ENCODE assay signal across 8 cellular contexts in genomic region chr3:66997560-66998074, GRCh38. TPM values are rescaled to one million over a fixed set of nuclear protein-coding genes. Genes with fewer than 3 reads are reported as not detected.
DNase-seq lines count a peak whose midpoint lies in the region; ATAC-seq, FAIRE-seq and TF ChIP-seq lines count a peak whose summit lies in the region.

No MANE protein-coding gene starts in this region.

- no peaks in the 10 kb centered on the region for H3K79me1 ChIP-seq in trophoblast cell (ENCODE audit: low read length)

- peak overlapping the region; percentile 60 for H4K8ac ChIP-seq in trophoblast cell (ENCODE audit: low read depth, low read length)

- peak; percentile 33 for FAIRE-seq in H54 (lab: Jason Lieb, UNC)

- no peak overlapping the region for H2AK5ac ChIP-seq in trophoblast cell (ENCODE audit: low read length)

- H3K14ac ChIP-seq in trophoblast cell (ENCODE audit: low read length): no peak overlapping the region

- 6 to 8% methylated on average over 17 of the region's 17 CpGs for WGBS in esophagus, 2 donors
- WGBS in trophoblast cell (ENCODE audit: extremely low coverage, insufficient coverage, insufficient read length): no CpG with 5 or more reads among the region's 17 CpGs

- H2BK12ac ChIP-seq in trophoblast cell (ENCODE audit: low read length): no peak overlapping the region

- H4K91ac ChIP-seq in trophoblast cell (ENCODE audit: low read depth, low read length): no peak overlapping the region

- H3K4me1 ChIP-seq in esophagus (ENCODE audit: control insufficient read depth in 2 of 2, insufficient read depth in 2 of 2, low read length in 1 of 2): peaks cover 0 to 2% of the 10 kb centered on the region in 2 donors
- H3K4me1 ChIP-seq in trophoblast cell (ENCODE audit: control insufficient read depth in 1 of 2, insufficient read depth in 2 of 2, low read length in 2 of 2): peaks cover 2 to 5% of the 10 kb centered on the region in 2 experiments

- ATAC-seq in GM21390 (IDR thresholded peaks at IDR 0.05; ENCODE audit: unreplicated experiment) (no peak), HG03354 (IDR thresholded peaks at IDR 0.05; ENCODE audit: poor library complexity, severe bottlenecking, unreplicated experiment) (no peak), HG03280 (IDR thresholded peaks at IDR 0.05; ENCODE audit: unreplicated experiment) (no peak)

- H3K79me2 ChIP-seq in trophoblast cell (ENCODE audit: control insufficient read depth, insufficient read depth, low read length, poor library complexity): no peaks in the 10 kb centered on the region

- H2BK120ac ChIP-seq in trophoblast cell (ENCODE audit: insufficient read depth, low read length, poor library complexity): no peak overlapping the region

- TF ChIP-seq POLR2A in H54 (IDR thresholded peaks at IDR 0.05; ENCODE audit: low read depth, low read length): no peak

- H2BK5ac ChIP-seq in trophoblast cell (ENCODE audit: low read depth, low read length, poor library complexity): no peak overlapping the region

- peak overlapping the region; percentile 93 for H2AFZ ChIP-seq in trophoblast cell (ENCODE audit: insufficient read depth, low read length, poor library complexity)

- H3K4ac ChIP-seq in trophoblast cell (ENCODE audit: low read depth, low read length): no peak overlapping the region

- H4K12ac ChIP-seq in trophoblast cell (ENCODE audit: low read depth, low read length): no peak overlapping the region

- no peak overlapping the region for H3K9ac ChIP-seq in trophoblast cell (ENCODE audit: low read length)

- H3K27me3 ChIP-seq in esophagus (ENCODE audit: control insufficient read depth in 1 of 2, insufficient read depth in 2 of 2, low read length in 2 of 2): no peaks in the 10 kb centered on the region
- H3K27me3 ChIP-seq in trophoblast cell (ENCODE audit: insufficient read depth, low read length): no peaks in the 10 kb centered on the region

- H3K4me3 ChIP-seq in esophagus (ENCODE audit: low read depth in 1 of 2, low read length in 2 of 2) (peak overlapping the region; percentile 12 to 89), trophoblast cell (ENCODE audit: low read depth, low read length) (no peak overlapping the region)

- H3K9me3 ChIP-seq in esophagus (ENCODE audit: control insufficient read depth in 2 of 2, insufficient read depth in 1 of 2, low read depth in 1 of 2, low read length in 1 of 2): no peaks in the 10 kb centered on the region
- H3K9me3 ChIP-seq in trophoblast cell (ENCODE audit: insufficient read depth, low read depth, low read length): no peaks in the 10 kb centered on the region

- H3K36me3 ChIP-seq in esophagus (ENCODE audit: control insufficient read depth in 2 of 2, insufficient read depth in 2 of 2, low read length in 1 of 2) (no peaks in the 10 kb centered on the region), trophoblast cell (ENCODE audit: control insufficient read depth in 1 of 2, insufficient read depth in 2 of 2, low read length in 2 of 2) (no peaks in the 10 kb centered on the region)

- H3K23ac ChIP-seq in trophoblast cell (ENCODE audit: low read length): no peak overlapping the region

- DNase-seq in H54 (ENCODE audit: insufficient read length, low spot score): no peak
- DNase-seq in RPMI7951 (ENCODE audit: low read depth): peak; percentile 75
- peak in 1 of 2 donors; percentile 55 for DNase-seq in trophoblast cell
- no peak for DNase-seq in NCI-H187 (lab: John Stamatoyannopoulos, UW)

- H3K18ac ChIP-seq in trophoblast cell (ENCODE audit: low read length): no peak overlapping the region

- H3K4me2 ChIP-seq in trophoblast cell (ENCODE audit: low read length): peak overlapping the region; percentile 75

- H3K27ac ChIP-seq in esophagus (ENCODE audit: low read depth in 2 of 2, low read length in 1 of 2) (peak overlapping the region in 1 of 2 donors; percentile 35), trophoblast cell (ENCODE audit: low read depth, low read length) (no peak overlapping the region)

RNA-seq across cellular contexts. Expression of gene KBTBD8, which starts 0.5 kb away (rescaled TPM):
- 4.1 and 6.2 TPM in 2 replicates for total RNA-seq in RPMI7951 (2014; rRNA removed; shearing (Covaris generic))
- polyA plus RNA-seq in esophagus: under 1 TPM; 0.47 to 0.56 TPM
- 0.62 and 0.69 TPM in 2 replicates for polyA plus RNA-seq in trophoblast cell (2013)
